In genomic region chr4:117623321-117623720, GRCh38 we compare ENCODE assay signal across 20 cellular contexts.
A peak's percentile ranks its signal among the peaks of the same experiment; 100 is the strongest.
DNase-seq lines count a peak whose midpoint lies in the region; ATAC-seq and TF ChIP-seq lines count a peak whose summit lies in the region.
"Had no signal": no experiment of that assay in that cellular context is flagged by ENCODE, and none has a peak within 500 bp of the region (broad histone marks: within the 10 kb centered on the region; RNA-seq: fewer than 3 reads in every experiment).

No MANE protein-coding gene starts in this region.

- H2BK15ac ChIP-seq in mesenchymal stem cell (ENCODE audit: low read depth, poor library complexity, severe bottlenecking): no peak overlapping the region

- H3K9me3 Mint-ChIP-seq in stimulated activated effector memory CD8-positive, alpha-beta T cell treated with anti-CD3 and anti-CD28 coated beads, Interleukin-12 subunit alpha, Interleukin-12 subunit beta, amount 100 ng/mL, for 72 hours: peaks cover 10% of the 10 kb centered on the region

- H3K18ac ChIP-seq in mesenchymal stem cell (ENCODE audit: low read depth in 1 of 2, low read length in 2 of 2): no peak overlapping the region

- H3K4me3 ChIP-seq in mesenchymal stem cell (ENCODE audit: insufficient read depth in 1 of 2, low read depth in 1 of 2, low read length in 2 of 2): no peak overlapping the region
- no peak overlapping the region for H3K4me3 ChIP-seq in retinal pigment epithelial cell (ENCODE audit: low read length)
- H3K4me3 ChIP-seq: BLaER1 had no signal

- H4K91ac ChIP-seq in mesenchymal stem cell (ENCODE audit: low read length): no peak overlapping the region

- H3K14ac ChIP-seq in mesenchymal stem cell (ENCODE audit: low read length in 2 of 2): no peak overlapping the region

- H2AK5ac ChIP-seq in mesenchymal stem cell (ENCODE audit: low read length, severe bottlenecking): no peak overlapping the region

- H4K8ac ChIP-seq in mesenchymal stem cell (ENCODE audit: low read length): no peak overlapping the region

- no peak overlapping the region for H3K4ac ChIP-seq in mesenchymal stem cell (ENCODE audit: low read depth in 1 of 2, low read length in 2 of 2)

- no peak overlapping the region for H3K4me3 Mint-ChIP-seq in stimulated activated effector memory CD8-positive, alpha-beta T cell treated with anti-CD3 and anti-CD28 coated beads, Interleukin-12 subunit alpha, Interleukin-12 subunit beta, amount 100 ng/mL, for 72 hours
- H3K4me3 Mint-ChIP-seq: CD4-positive, alpha-beta T cell; IgD-negative memory B cell had no signal

- DNase-seq in HS-5 (ENCODE audit: low read depth): peak; percentile 24
- peak; percentile 7 for DNase-seq in astrocyte of the hippocampus (ENCODE audit: low read depth, low spot score)
- DNase-seq in mesenchymal stem cell: peak; percentile 10
- DNase-seq in retinal pigment epithelial cell (ENCODE audit: low read depth): peak; percentile 69
- DNase-seq in stimulated activated effector memory CD8-positive, alpha-beta T cell treated with anti-CD3 and anti-CD28 coated beads, Interleukin-12 subunit alpha, Interleukin-12 subunit beta, amount 100 ng/mL, for 72 hours (ENCODE audit: low spot score in 2 of 2): no peak
- DNase-seq in NCI-H1092 (lab: John Stamatoyannopoulos, UW): no peak
- no peak for DNase-seq in iPS-NIHi11 (ENCODE audit: low spot score)
- no peak for DNase-seq in activated effector memory CD4-positive, alpha-beta T cell treated with Interleukin-2 at 50 U/mL for 16 hours
- DNase-seq: ACHN; CD4-positive, alpha-beta T cell; COR-L47; DMS79; NCI-H1105 treated with DMSO at 0.1 percent for 48 hours; NCI-H1694 treated with DMSO at 0.1 percent for 48 hours; NCI-H2081 treated with DMSO at 0.1 percent for 48 hours; SIG-M5; SK-N-SH had no signal

- H2BK12ac ChIP-seq in mesenchymal stem cell (ENCODE audit: low read length in 2 of 2): no peak overlapping the region

- no peak overlapping the region for H3K4me2 ChIP-seq in mesenchymal stem cell (ENCODE audit: low read length, poor library complexity, severe bottlenecking)
- H3K4me2 ChIP-seq: BLaER1, SK-N-SH had no signal

- no peaks in the 10 kb centered on the region for H3K4me1 ChIP-seq in mesenchymal stem cell (ENCODE audit: control insufficient read depth, insufficient read depth, low read depth, low read length)
- H3K4me1 ChIP-seq: BLaER1 had no signal

- H2BK120ac ChIP-seq in mesenchymal stem cell (ENCODE audit: low read depth, low read length): no peak overlapping the region

- no peak for ATAC-seq in stimulated activated effector memory CD8-positive, alpha-beta T cell treated with anti-CD3 and anti-CD28 coated beads, Interleukin-12 subunit alpha, Interleukin-12 subunit beta, amount 100 ng/mL, for 72 hours
- ATAC-seq: Panc1 had no signal

- H3K23ac ChIP-seq in mesenchymal stem cell (ENCODE audit: low read length in 2 of 2): no peak overlapping the region

- no peak overlapping the region for H3K9ac ChIP-seq in mesenchymal stem cell (ENCODE audit: low read length)
- H3K9ac ChIP-seq: BLaER1, SK-N-SH had no signal

- H3K36me3 Mint-ChIP-seq in stimulated activated effector memory CD8-positive, alpha-beta T cell treated with anti-CD3 and anti-CD28 coated beads, Interleukin-12 subunit alpha, Interleukin-12 subunit beta, amount 100 ng/mL, for 72 hours: no peaks in the 10 kb centered on the region
- H3K36me3 Mint-ChIP-seq: IgD-negative memory B cell had no signal

- H3K27ac Mint-ChIP-seq in stimulated activated effector memory CD8-positive, alpha-beta T cell treated with anti-CD3 and anti-CD28 coated beads, Interleukin-12 subunit alpha, Interleukin-12 subunit beta, amount 100 ng/mL, for 72 hours: no peak overlapping the region
- H3K27ac Mint-ChIP-seq: CD4-positive, alpha-beta T cell; IgD-negative memory B cell had no signal

- no peak overlapping the region for H2AFZ ChIP-seq in mesenchymal stem cell (ENCODE audit: low read depth, low read length)

- no peak for TF ChIP-seq CTCF in retinal pigment epithelial cell (conservative IDR thresholded peaks at IDR 0.05; ENCODE audit: low read depth, low read length)

- WGBS in mesenchymal stem cell: 40% methylated on average over 1 of the region's 1 CpG

- H3K79me1 ChIP-seq in mesenchymal stem cell (replicated peaks; ENCODE audit: low read length, poor library complexity, severe bottlenecking): no peaks in the 10 kb centered on the region

- H2BK5ac ChIP-seq in mesenchymal stem cell (ENCODE audit: low read depth, low read length, poor library complexity, severe bottlenecking): no peak overlapping the region

- H3K9me3 ChIP-seq in mesenchymal stem cell (ENCODE audit: control insufficient read depth, low read length): peaks cover 11% of the 10 kb centered on the region
- H3K9me3 ChIP-seq: BLaER1, SK-N-SH had no signal

- H3K4me1 Mint-ChIP-seq in stimulated activated effector memory CD8-positive, alpha-beta T cell treated with anti-CD3 and anti-CD28 coated beads, Interleukin-12 subunit alpha, Interleukin-12 subunit beta, amount 100 ng/mL, for 72 hours: no peaks in the 10 kb centered on the region
- H3K4me1 Mint-ChIP-seq: IgD-negative memory B cell had no signal

- no peaks in the 10 kb centered on the region for H3K36me3 ChIP-seq in mesenchymal stem cell (ENCODE audit: control insufficient read depth in 1 of 2, insufficient read depth in 2 of 2, low read depth in 1 of 2, low read length in 2 of 2)
- H3K36me3 ChIP-seq: BLaER1 had no signal

- H3K27ac ChIP-seq in mesenchymal stem cell (ENCODE audit: low read length, poor library complexity, severe bottlenecking): no peak overlapping the region
- H3K27ac ChIP-seq: BLaER1 had no signal

- H3K27me3 ChIP-seq in mesenchymal stem cell (ENCODE audit: control insufficient read depth in 1 of 2, insufficient read depth in 1 of 2, low read length in 2 of 2): no peaks in the 10 kb centered on the region
- H3K27me3 ChIP-seq: BLaER1 had no signal

Comparison
In these comparisons a context has a peak if more than half of its experiments do, and no peak if none do; other contexts are left out.
1. DNase-seq: peak in HS-5 (single experiment), astrocyte of the hippocampus (single experiment), mesenchymal stem cell (single experiment) and retinal pigment epithelial cell (single experiment); none in stimulated activated effector memory CD8-positive, alpha-beta T cell treated with anti-CD3 and anti-CD28 coated beads, Interleukin-12 subunit alpha, Interleukin-12 subunit beta, amount 100 ng/mL, for 72 hours (0 of 2), NCI-H1092 (single experiment), iPS-NIHi11 (single experiment) and activated effector memory CD4-positive, alpha-beta T cell treated with Interleukin-2 at 50 U/mL for 16 hours (single experiment).